Comparison of ENCODE assay signal across 17 cellular contexts in genomic region chr9:81871695-81872094, GRCh38. TPM values are rescaled to one million over a fixed set of nuclear protein-coding genes. Genes with fewer than 3 reads are reported as not detected.
A peak's percentile ranks its signal among the peaks of the same experiment; 100 is the strongest.
DNase-seq lines count a peak whose midpoint lies in the region; ATAC-seq, FAIRE-seq and TF ChIP-seq lines count a peak whose summit lies in the region.
"Had no signal": no experiment of that assay in that cellular context is flagged by ENCODE, and none has a peak within 500 bp of the region (broad histone marks: within the 10 kb centered on the region; RNA-seq: fewer than 3 reads in every experiment).

No MANE protein-coding gene starts in this region.

- H3K36me3 ChIP-seq in CD8-positive, alpha-beta T cell (ENCODE audit: insufficient read depth, low read length), result no peaks in the 10 kb centered on the region
- H3K36me3 ChIP-seq: BLaER1 treated with 17β-estradiol and CSF1 and Interleukin-3, amounts not matched to agents 10 nM and 100 nM; uterus had no signal

- in situ Hi-C loops in astrocyte of the spinal cord (cut with HindIII; ENCODE audit: low sequenced_read_pairs), result no loop called here

- POLR2A ChIA-PET in CD8-positive, alpha-beta T cell (lab: Charles Lee), result no interaction called here

- H3K4me1 ChIP-seq in CD8-positive, alpha-beta T cell (ENCODE audit: insufficient read depth, low read length), result no peaks in the 10 kb centered on the region
- H3K4me1 ChIP-seq: uterus had no signal

- no peaks in the 10 kb centered on the region for H3K9me3 ChIP-seq in CD8-positive, alpha-beta T cell (ENCODE audit: low read length)
- H3K9me3 ChIP-seq: BLaER1 treated with 17β-estradiol and CSF1 and Interleukin-3, amounts not matched to agents 10 nM and 100 nM; uterus had no signal

- intact Hi-C loops in CD8-positive, alpha-beta T cell (cut with DNase I, micrococcal nuclease), result no loop called here
- intact Hi-C loops in CD14-positive monocyte (cut with micrococcal nuclease), result no loop called here

- CTCF ChIA-PET in CD8-positive, alpha-beta T cell (lab: Charles Lee), result interaction anchor here (1.2 kb wide), 1 partner anchor 22 kb away, joined by 3 read pairs; no protein-coding TSS in a partner anchor

- H3K27me3 ChIP-seq in CD8-positive, alpha-beta T cell (ENCODE audit: insufficient read depth, low read length), result no peaks in the 10 kb centered on the region
- H3K27me3 ChIP-seq: BLaER1 treated with 17β-estradiol and CSF1 and Interleukin-3, amounts not matched to agents 10 nM and 100 nM; uterus had no signal

- H3K27me3 Mint-ChIP-seq in CD8-positive, alpha-beta T cell (ENCODE audit: low read depth), result peaks cover 2% of the 10 kb centered on the region
- no peaks in the 10 kb centered on the region for H3K27me3 Mint-ChIP-seq in CD14-positive monocyte (ENCODE audit: low read depth in 3 of 3)
- H3K27me3 Mint-ChIP-seq: activated CD4-positive, alpha-beta T cell treated with anti-CD3 and anti-CD28 coated beads, Interleukin-2, amount 10 ng/mL, durations not matched to agents 24 days and 14 days; brain; progenitor cell of endocrine pancreas had no signal

- no peak for ATAC-seq in HG03354 (IDR thresholded peaks at IDR 0.05; ENCODE audit: poor library complexity, severe bottlenecking, unreplicated experiment)
- ATAC-seq in CD8-positive, alpha-beta T cell, result no peak

- no peak overlapping the region for H3K27ac Mint-ChIP-seq in CD8-positive, alpha-beta T cell
- H3K27ac Mint-ChIP-seq in CD14-positive monocyte, result no peak overlapping the region
- H3K27ac Mint-ChIP-seq: activated CD4-positive, alpha-beta T cell treated with anti-CD3 and anti-CD28 coated beads, Interleukin-2, amount 10 ng/mL, durations not matched to agents 24 days and 14 days; progenitor cell of endocrine pancreas had no signal

- peak; percentile 79 for DNase-seq in AG08395 (ENCODE audit: low spot score)
- peak; percentile 38 for DNase-seq in HTR-8/SVneo (ENCODE audit: insufficient read length, low spot score)
- DNase-seq in astrocyte of the spinal cord (ENCODE audit: low read depth, low spot score), result peak; percentile 71
- peak; percentile 65 for DNase-seq in kidney tubule cell (ENCODE audit: low spot score)
- DNase-seq in CD8-positive, alpha-beta T cell, result no peak
- DNase-seq in hypothalamus (lab: John Stamatoyannopoulos, UW), result no peak
- no peak for DNase-seq in CD14-positive monocyte (ENCODE audit: low spot score)
- DNase-seq: activated CD4-positive, alpha-beta T cell treated with anti-CD3 and anti-CD28 coated beads, Interleukin-2, amount 10 ng/mL, durations not matched to agents 24 days and 14 days; midbrain; NCI-H2081 treated with DMSO at 0.1 percent for 48 hours; stimulated activated CD4-positive, alpha-beta T cell treated with anti-CD3 and anti-CD28 coated beads, Interleukin-1b, Interleukin-23, amount 100 ng/mL, for 48 hours; uterus had no signal

- no peak for FAIRE-seq in HTR-8/SVneo (lab: Jason Lieb, UNC)
- FAIRE-seq: GM18507 had no signal

- no peaks in the 10 kb centered on the region for H3K4me1 Mint-ChIP-seq in CD8-positive, alpha-beta T cell (ENCODE audit: low read depth)
- H3K4me1 Mint-ChIP-seq in CD14-positive monocyte, result no peaks in the 10 kb centered on the region
- H3K4me1 Mint-ChIP-seq: activated CD4-positive, alpha-beta T cell treated with anti-CD3 and anti-CD28 coated beads, Interleukin-2, amount 10 ng/mL, durations not matched to agents 24 days and 14 days had no signal

- no peaks in the 10 kb centered on the region for H3K36me3 Mint-ChIP-seq in CD8-positive, alpha-beta T cell
- no peaks in the 10 kb centered on the region for H3K36me3 Mint-ChIP-seq in CD14-positive monocyte
- H3K36me3 Mint-ChIP-seq: brain had no signal

- no peak overlapping the region for H3K27ac ChIP-seq in CD8-positive, alpha-beta T cell (ENCODE audit: low read depth, low read length)
- H3K27ac ChIP-seq: BLaER1 treated with 17β-estradiol and CSF1 and Interleukin-3, amounts not matched to agents 10 nM and 100 nM; uterus had no signal

- no peaks in the 10 kb centered on the region for H3K9me3 Mint-ChIP-seq in CD8-positive, alpha-beta T cell
- peaks cover 0 to 12% (median 6%) of the 10 kb centered on the region in 7 donors for H3K9me3 Mint-ChIP-seq in CD14-positive monocyte
- H3K9me3 Mint-ChIP-seq: activated CD4-positive, alpha-beta T cell treated with anti-CD3 and anti-CD28 coated beads, Interleukin-2, amount 10 ng/mL, durations not matched to agents 24 days and 14 days had no signal

- no peak for TF ChIP-seq CTCF in astrocyte of the spinal cord (IDR thresholded peaks at IDR 0.05; ENCODE audit: low read depth, low read length)
- no peak for TF ChIP-seq CTCF in CD8-positive, alpha-beta T cell (IDR thresholded peaks at IDR 0.05)
- no peak for TF ChIP-seq CTCF in CD14-positive monocyte (IDR thresholded peaks at IDR 0.05)

- no peak overlapping the region for H3K4me3 ChIP-seq in astrocyte of the spinal cord (ENCODE audit: low read depth, low read length)
- H3K4me3 ChIP-seq in CD8-positive, alpha-beta T cell (ENCODE audit: low read depth, low read length), result no peak overlapping the region
- H3K4me3 ChIP-seq: BLaER1 treated with 17β-estradiol and CSF1 and Interleukin-3, amounts not matched to agents 10 nM and 100 nM; uterus had no signal

- H3K4me3 Mint-ChIP-seq in CD8-positive, alpha-beta T cell, result no peak overlapping the region
- no peak overlapping the region for H3K4me3 Mint-ChIP-seq in CD14-positive monocyte
- H3K4me3 Mint-ChIP-seq: activated CD4-positive, alpha-beta T cell treated with anti-CD3 and anti-CD28 coated beads, Interleukin-2, amount 10 ng/mL, durations not matched to agents 24 days and 14 days; brain had no signal

RNA-seq across cellular contexts. Expression of gene SPATA31D4, which starts 56.5 kb away (rescaled TPM):
- total RNA-seq in CD8-positive, alpha-beta T cell, result not detected
- polyA plus RNA-seq in CD14-positive monocyte, result not detected
- total RNA-seq: activated CD4-positive, alpha-beta T cell treated with anti-CD3 and anti-CD28 coated beads, Interleukin-2, amount 10 ng/mL, durations not matched to agents 24 days and 14 days; progenitor cell of endocrine pancreas; uterus had no signal

Comparison
In these comparisons a context has a peak if more than half of its experiments do, and no peak if none do; other contexts are left out.
1. DNase-seq: peak in AG08395 (single experiment), HTR-8/SVneo (single experiment), astrocyte of the spinal cord (single experiment) and kidney tubule cell (single experiment); none in CD8-positive, alpha-beta T cell (0 of 7), hypothalamus (0 of 51) and CD14-positive monocyte (single experiment).